In genomic region chr12:126404293-126404851, GRCh38 we compare ENCODE assay signal across 22 cellular contexts.
"Had no signal": no experiment of that assay in that cellular context is flagged by ENCODE, and none has a peak within 500 bp of the region (broad histone marks: within the 10 kb centered on the region; RNA-seq: fewer than 3 reads in every experiment).

No MANE protein-coding gene starts in this region.

- H3K27me3 ChIP-seq: breast epithelium, gastrocnemius medialis, heart left ventricle, neural progenitor cell, tibial nerve, uterus had no signal

- H3K36me3 ChIP-seq: breast epithelium, gastrocnemius medialis, heart left ventricle, neural progenitor cell, prostate gland, tibial nerve, uterus had no signal

- H3K9me3 ChIP-seq: breast epithelium, gastrocnemius medialis, heart left ventricle, prostate gland, tibial nerve, uterus had no signal

- H3K4me3 ChIP-seq: breast epithelium, coronary artery, gastrocnemius medialis, heart left ventricle, mucosa of descending colon, neural progenitor cell, prostate gland, skin epidermis, tibial nerve, uterus had no signal

- H3K9ac ChIP-seq: neural progenitor cell had no signal

- DNase-seq: activated B cell treated with CpG ODN at 0.5 μM for 24 hours; activated CD4-positive, alpha-beta T cell treated with anti-CD3 and anti-CD28 coated beads for 4 hours; activated CD8-positive, alpha-beta T cell treated with anti-CD3 and anti-CD28 coated beads for 36 hours; activated naive CD4-positive, alpha-beta T cell treated with anti-CD3 and anti-CD28 coated beads for 36 hours; activated naive CD8-positive, alpha-beta T cell treated with anti-CD3 and anti-CD28 coated beads, Interleukin-2, amount 50 U/mL, for 24 hours; activated T-cell treated with anti-CD3 and anti-CD28 coated beads, Interleukin-2, amount 50 U/mL, for 1 hour; aorta; erythroblast; gastrocnemius medialis; heart left ventricle; mucosa of descending colon; naive B cell; right cardiac atrium; stimulated activated CD4-positive, alpha-beta T cell treated with anti-CD3 and anti-CD28 coated beads, Interleukin-15, amount 100 ng/mL, for 24 hours; stimulated activated CD4-positive, alpha-beta T cell treated with anti-CD3 and anti-CD28 coated beads, Interleukin-2, amount 100 ng/mL, for 48 hours; uterus had no signal

- ATAC-seq: activated CD8-positive, alpha-beta T cell treated with anti-CD3 and anti-CD28 coated beads for 36 hours; activated naive CD8-positive, alpha-beta T cell treated with anti-CD3 and anti-CD28 coated beads, Interleukin-2, amount 50 U/mL, for 24 hours; gastrocnemius medialis; heart left ventricle; mucosa of descending colon; right cardiac atrium had no signal

- H3K27ac ChIP-seq: breast epithelium, coronary artery, gastrocnemius medialis, heart left ventricle, neural progenitor cell, prostate gland, skin epidermis, tibial nerve, uterus had no signal

- H2AFZ ChIP-seq: neural progenitor cell had no signal

- H3K4me2 ChIP-seq: neural progenitor cell had no signal

- H3K4me1 ChIP-seq: breast epithelium, gastrocnemius medialis, heart left ventricle, neural progenitor cell, prostate gland, tibial nerve, uterus had no signal
